8 cellular contexts compared by ENCODE assay signal in genomic region chr7:99499713-99500636, GRCh38. TPM values are rescaled to one million over a fixed set of nuclear protein-coding genes. Genes with fewer than 3 reads are reported as not detected.
DNase-seq lines count a peak whose midpoint lies in the region; ATAC-seq and TF ChIP-seq lines count a peak whose summit lies in the region.

Gene ZNF394, minus strand, starts transcription at chr7:99500281. Its CDS starts 188 bp downstream, at chr7:99500093.

- H3K27ac ChIP-seq in HCT116 (ENCODE audit: low read depth, low read length): peak within 1 kb of the TSS; percentile 74
- H3K27ac ChIP-seq in substantia nigra (ENCODE audit: low read depth, low read length, poor library complexity, severe bottlenecking): peak within 1 kb of the TSS; percentile 81

- H3K4me1 ChIP-seq in HCT116 (ENCODE audit: control insufficient read depth in 1 of 2, insufficient read depth in 2 of 2, low read length in 2 of 2): peaks cover 14 to 22% of the 10 kb centered on the region in 2 experiments

- no peaks in the 10 kb centered on the region for H3K9me3 ChIP-seq in HCT116 (ENCODE audit: control insufficient read depth in 1 of 2, insufficient read depth in 1 of 2, low read depth in 1 of 2, low read length in 2 of 2)

- TF ChIP-seq RAD21 in HCT116 (IDR thresholded peaks at IDR 0.05; ENCODE audit: low read depth): no peak

- H2AFZ ChIP-seq in HCT116 (ENCODE audit: low read depth, low read length, poor library complexity, severe bottlenecking): peak within 1 kb of the TSS; percentile 23

- no peaks in the 10 kb centered on the region for H3K9me2 ChIP-seq in HCT116 (ENCODE audit: insufficient read depth)

- H3K4me3 Mint-ChIP-seq in activated naive CD4-positive, alpha-beta T cell treated with anti-CD3 and anti-CD28 coated beads, Interleukin-2, amount 50 U/mL, for 24 hours: peak within 1 kb of the TSS; percentile 99

- BruUV-seq in HCT116 (replicated peaks; lab: Mats Ljungman, UMichigan): TSS peak; percentile 88

- no peaks in the 10 kb centered on the region for H3K27me3 ChIP-seq in HCT116 (ENCODE audit: insufficient read depth, low read length)

- DNase-seq in G401 (ENCODE audit: low spot score) (peak; percentile 97), HCT116 (ENCODE audit: low read depth, low spot score) (peak; percentile 87), NB4 (ENCODE audit: low read depth) (peak; percentile 97), globus pallidus (ENCODE audit: low spot score) (peak; percentile 94), non-pigmented ciliary epithelial cell (ENCODE audit: low read depth) (peak; percentile 50), substantia nigra (lab: John Stamatoyannopoulos, UW) (peak; percentile 51 to 94 (median 88))

- in situ Hi-C loops in G401 (cut with HindIII; ENCODE audit: low sequenced_read_pairs): no loop called here

- no peaks in the 10 kb centered on the region for H3K9me3 Mint-ChIP-seq in activated naive CD4-positive, alpha-beta T cell treated with anti-CD3 and anti-CD28 coated beads, Interleukin-2, amount 50 U/mL, for 24 hours

- ATAC-seq in HCT116 (peak; percentile 59), SK-N-SH treated with all-trans-retinoic acid at 6 μM for 48 hours (peak; percentile 71)

- no peaks in the 10 kb centered on the region for H4K20me1 ChIP-seq in HCT116 (ENCODE audit: insufficient read depth)

- RAD21 ChIA-PET in HCT116 (lab: Charles Lee; ENCODE audit: low non-redundant PET in 1 of 2, low total read pairs in 2 of 2, uncharacterized antibody in 2 of 2, unreplicated experiment in 2 of 2): no interaction called here

- POLR2A ChIA-PET in HCT116 (lab: Charles Lee): interaction anchor here (0.7 to 1.2 kb wide), 4 partner anchors 27 to 321 kb away, joined by 3 to 4 read pairs (median 4); partner anchors contain the start of genes ZNF655 and ZSCAN25

- no peaks in the 10 kb centered on the region for H3K27me3 Mint-ChIP-seq in activated naive CD4-positive, alpha-beta T cell treated with anti-CD3 and anti-CD28 coated beads, Interleukin-2, amount 50 U/mL, for 24 hours

- peak within 1 kb of the TSS; percentile 99 for H3K27ac Mint-ChIP-seq in activated naive CD4-positive, alpha-beta T cell treated with anti-CD3 and anti-CD28 coated beads, Interleukin-2, amount 50 U/mL, for 24 hours

- peaks cover 26% of the 10 kb centered on the region for H3K4me1 Mint-ChIP-seq in activated naive CD4-positive, alpha-beta T cell treated with anti-CD3 and anti-CD28 coated beads, Interleukin-2, amount 50 U/mL, for 24 hours

- TF ChIP-seq CTCF in HCT116 (IDR thresholded peaks at IDR 0.05 in 2 of 3, conservative IDR thresholded peaks at IDR 0.05 in 1 of 3; ENCODE audit: borderline replicate concordance in 1 of 3, insufficient read depth in 1 of 3, low read depth in 2 of 3, low read length in 2 of 3): no peak
- TF ChIP-seq CTCF in NB4 (IDR thresholded peaks at IDR 0.05; ENCODE audit: low read depth, low read length): no peak

- CTCF ChIA-PET in HCT116 (lab: Charles Lee): interaction anchor here (0.6 to 1.1 kb wide), 2 partner anchors 28 to 115 kb away, joined by 3 to 4 read pairs; no protein-coding TSS in a partner anchor

- TF ChIP-seq POLR2A in HCT116 (IDR thresholded peaks at IDR 0.05; ENCODE audit: borderline replicate concordance, extremely low read depth, insufficient read depth, insufficient read length): peak; percentile 71
- peak; percentile 96 for TF ChIP-seq POLR2A in NB4 (IDR thresholded peaks at IDR 0.05; ENCODE audit: extremely low read depth, insufficient read length)

- peaks cover 47% of the 10 kb centered on the region for H3K79me2 ChIP-seq in HCT116 (ENCODE audit: insufficient read depth, low read length)

- peaks cover 12% of the 10 kb centered on the region for H3K36me3 Mint-ChIP-seq in activated naive CD4-positive, alpha-beta T cell treated with anti-CD3 and anti-CD28 coated beads, Interleukin-2, amount 50 U/mL, for 24 hours

- intact Hi-C loops in HCT116 (cut with micrococcal nuclease): loop anchor here (2.0 to 5.0 kb wide), 2 partner anchors 27 to 117 kb away; partner anchors contain the start of genes ZNF789 and ZSCAN25

- H3K36me3 ChIP-seq in HCT116 (ENCODE audit: control insufficient read depth in 1 of 2, insufficient read depth in 2 of 2, low read length in 2 of 2): peaks cover 8 to 12% of the 10 kb centered on the region in 2 experiments; a peak in 3 of 4 replicates

- H3K4me2 ChIP-seq in HCT116 (ENCODE audit: low read length): peak within 1 kb of the TSS; percentile 84

- H3K4me3 ChIP-seq in HCT116 (replicated peaks in 1 of 2; ENCODE audit: low read depth in 1 of 2, low read length in 2 of 2) (peak within 1 kb of the TSS; percentile 85 to 92), NB4 (ENCODE audit: low read depth, low read length) (peak within 1 kb of the TSS; percentile 98)

- peak within 1 kb of the TSS; percentile 85 for H3K9ac ChIP-seq in HCT116 (ENCODE audit: low read length)

TF ChIP-seq in HCT116, 20 proteins besides CTCF, POLR2A, EP300 and RAD21:
- TF ChIP-seq EZH2 (IDR thresholded peaks at IDR 0.05) (no peak), POLR2AphosphoS5 (IDR thresholded peaks at IDR 0.05; ENCODE audit: low read depth, low read length) (peak; percentile 89), EZH2phosphoT487 (IDR thresholded peaks at IDR 0.05; ENCODE audit: borderline replicate concordance) (no peak), ZFX (IDR thresholded peaks at IDR 0.05) (peak; percentile 45; the same call in 1 of the 2 replicates), TCF7L2 (IDR thresholded peaks at IDR 0.05; ENCODE audit: borderline replicate concordance, extremely low read depth, insufficient read depth, insufficient read length) (peak; percentile 53), YY1 (IDR thresholded peaks at IDR 0.05; ENCODE audit: extremely low read depth, insufficient replicate concordance, low read depth, low read length) (peak; percentile 51)

TF ChIP-seq in SK-N-SH treated with all-trans-retinoic acid at 6 μM for 48 hours, 23 proteins besides CTCF, POLR2A, EP300 and RAD21:
- TF ChIP-seq TOX (CRISPR knock-in tag; IDR thresholded peaks at IDR 0.05; ENCODE audit: borderline replicate concordance) (no peak), ZFP3 (CRISPR knock-in tag; IDR thresholded peaks at IDR 0.05) (peak; percentile 69; the same call in 1 of the 2 replicates), ZC3H10 (CRISPR knock-in tag; IDR thresholded peaks at IDR 0.05) (no peak), OSR1 (CRISPR knock-in tag; IDR thresholded peaks at IDR 0.05) (no peak), ZFP30 (CRISPR knock-in tag; IDR thresholded peaks at IDR 0.05) (no peak), TSHZ2 (CRISPR knock-in tag; IDR thresholded peaks at IDR 0.05) (0 out of 2 replicates have a peak, but pooled peaks have one; percentile 45)

RNA-seq across cellular contexts. Expression of gene ZNF394, which starts in this region (rescaled TPM):
- total RNA-seq in G401 (2014; rRNA removed; shearing (Covaris generic)): 20.7 and 21.5 TPM in 2 replicates
- 22.1 TPM for total RNA-seq in HCT116 (2021; ENCODE audit: unreplicated experiment)
- 9.9 and 11.0 TPM in 2 replicates for polyA plus RNA-seq in HCT116 (2012)

Comparison
In these comparisons a context has a peak if more than half of its experiments do, and no peak if none do; other contexts are left out.
1. Peak in every context shown above with its lines: DNase-seq, ATAC-seq, H3K4me3 ChIP-seq and H3K27ac ChIP-seq.